ENCODE assay signal across 9 cellular contexts in the genomic region with DNA sequence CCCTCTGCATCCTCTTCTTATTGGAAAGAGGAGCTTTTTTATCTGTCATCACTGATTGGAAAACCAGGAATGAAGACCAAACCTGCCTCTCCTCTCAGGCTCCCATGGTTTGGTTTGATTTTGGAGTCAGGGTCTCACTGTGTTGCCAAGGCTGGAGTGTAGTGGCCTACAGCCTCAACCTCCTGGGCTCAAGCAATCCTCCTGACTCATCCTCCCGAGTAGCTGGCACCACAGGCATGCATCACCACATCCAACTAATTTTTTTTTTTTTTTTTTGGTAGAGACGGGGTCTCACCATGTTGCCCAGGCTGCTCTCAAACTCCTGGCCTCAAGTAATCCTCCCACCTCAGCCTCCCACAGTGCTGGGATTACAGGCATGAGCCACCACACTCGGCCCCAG. TPM values are rescaled to one million over a fixed set of nuclear protein-coding genes. Genes with fewer than 3 reads are reported as not detected.
A peak's percentile ranks its signal among the peaks of the same experiment; 100 is the strongest.
DNase-seq lines count a peak whose midpoint lies in the region; ATAC-seq and TF ChIP-seq lines count a peak whose summit lies in the region.
"Not testable (repeated sequence)": the region's sequence is repeated elsewhere in the genome, so short reads cannot be mapped to it uniquely, and the experiment has no call there.
"Had no signal": no experiment of that assay in that cellular context is flagged by ENCODE, and none has a peak within 500 bp of the region (broad histone marks: within the 10 kb centered on the region; RNA-seq: fewer than 3 reads in every experiment).

No MANE protein-coding gene starts in this region.

- not testable (repeated sequence) for H4K5ac ChIP-seq in mesendoderm (ENCODE audit: low read length)

- not testable (repeated sequence) for H3K36me3 ChIP-seq in BLaER1 treated with 17β-estradiol and CSF1 and Interleukin-3, amounts not matched to agents 10 nM and 100 nM; mesendoderm (ENCODE audit: control insufficient read depth, insufficient read depth, low read length)

- H2AK5ac ChIP-seq in mesendoderm (ENCODE audit: low read length), result not testable (repeated sequence)

- peaks cover 18% of the 10 kb centered on the region for H3K27me3 Mint-ChIP-seq in WTC11 (ENCODE audit: low read depth)

- no CpG with 5 or more reads among the region's 3 CpGs for WGBS in mesendoderm (ENCODE audit: extremely low coverage, insufficient coverage, low lambda C conversion rate)

- H3K4me3 ChIP-seq in BLaER1 treated with 17β-estradiol and CSF1 and Interleukin-3, amounts not matched to agents 10 nM and 100 nM; fibroblast of mammary gland (ENCODE audit: control insufficient read depth, low read depth, low read length); mesendoderm (ENCODE audit: low read length): not testable (repeated sequence)

- H2BK5ac ChIP-seq in mesendoderm (ENCODE audit: low read length), result peak overlapping the region; percentile 3

- H3K23ac ChIP-seq in mesendoderm (ENCODE audit: low read length), result not testable (repeated sequence)

- not testable (repeated sequence) for H2BK15ac ChIP-seq in mesendoderm (replicated peaks; ENCODE audit: low read depth)

- peak; percentile 21 for DNase-seq in HCEC 1CT
- DNase-seq in M059J (ENCODE audit: low read depth), result peak; percentile 29
- DNase-seq in WTC11 (ENCODE audit: low spot score); mesendoderm: not testable (repeated sequence)
- DNase-seq in fibroblast of mammary gland (ENCODE audit: low read depth), result peak; percentile 56

- CTCF ChIA-PET in WTC11 (lab: Charles Lee), result interaction anchor here (0.7 to 1.1 kb wide), 2 partner anchors 45 to 142 kb away, joined by 3 read pairs; no protein-coding TSS in a partner anchor

- not testable (repeated sequence) for H4K8ac ChIP-seq in mesendoderm (ENCODE audit: low read depth, low read length)

- H3K79me1 ChIP-seq in mesendoderm (ENCODE audit: low read length), result peaks cover 22% of the 10 kb centered on the region

- not testable (repeated sequence) for ATAC-seq in WTC11

- H3K79me2 ChIP-seq in mesendoderm (ENCODE audit: control insufficient read depth, insufficient read depth, low read length), result peaks cover 45% of the 10 kb centered on the region

- peaks cover 29% of the 10 kb centered on the region for H3K4me1 Mint-ChIP-seq in WTC11

- peaks cover 57 to 71% (median 63%) of the 10 kb centered on the region in 10 experiments for H3K4me1 ChIP-seq in BLaER1 treated with 17β-estradiol and CSF1 and Interleukin-3, amounts not matched to agents 10 nM and 100 nM
- peaks cover 27% of the 10 kb centered on the region for H3K4me1 ChIP-seq in mesendoderm (ENCODE audit: control insufficient read depth, low read depth, low read length)

- H4K20me1 ChIP-seq in BLaER1 treated with 17β-estradiol and CSF1 and Interleukin-3, amounts not matched to agents 10 nM and 100 nM, result not testable (repeated sequence)

- TF ChIP-seq CTCF in WTC11 (IDR thresholded peaks at IDR 0.05); fibroblast of mammary gland (conservative IDR thresholded peaks at IDR 0.05; ENCODE audit: control insufficient read depth, insufficient read depth, low read depth, low read length): not testable (repeated sequence)

- peak overlapping the region; percentile 10 for H3K18ac ChIP-seq in mesendoderm (ENCODE audit: low read length)

- H3K4me3 Mint-ChIP-seq in WTC11, result not testable (repeated sequence)

- H3K4me2 ChIP-seq in BLaER1 treated with 17β-estradiol and CSF1 and Interleukin-3, amounts not matched to agents 10 nM and 100 nM, result peak overlapping the region; percentile 25 to 94 (median 56); a peak in 20 of 22 replicates
- H3K4me2 ChIP-seq in mesendoderm (ENCODE audit: low read length), result not testable (repeated sequence)

- peaks cover 0 to 13% (median 0%) of the 10 kb centered on the region in 11 experiments; a peak in 2 of 22 replicates for H3K27me3 ChIP-seq in BLaER1 treated with 17β-estradiol and CSF1 and Interleukin-3, amounts not matched to agents 10 nM and 100 nM
- not testable (repeated sequence) for H3K27me3 ChIP-seq in mesendoderm (ENCODE audit: insufficient read depth, low read length, poor library complexity)

- H3K4ac ChIP-seq in mesendoderm (ENCODE audit: low read depth, low read length), result not testable (repeated sequence)

- not testable (repeated sequence) for H3K27ac ChIP-seq in BLaER1 treated with 17β-estradiol and CSF1 and Interleukin-3, amounts not matched to agents 10 nM and 100 nM
- peak overlapping the region; percentile 3 for H3K27ac ChIP-seq in mesendoderm (ENCODE audit: low read depth, low read length)

- H3K9me3 Mint-ChIP-seq in WTC11, result not testable (repeated sequence)

- H2BK120ac ChIP-seq in mesendoderm (ENCODE audit: low read depth, low read length), result not testable (repeated sequence)

- not testable (repeated sequence) for H3K56ac ChIP-seq in mesendoderm (ENCODE audit: low read length)

- not testable (repeated sequence) for H3K27ac Mint-ChIP-seq in WTC11

- not testable (repeated sequence) for H3K9me3 ChIP-seq in BLaER1 treated with 17β-estradiol and CSF1 and Interleukin-3, amounts not matched to agents 10 nM and 100 nM (replicated peaks in 1 of 11)

- POLR2A ChIA-PET in WTC11 (lab: Charles Lee), result interaction anchor here (0.6 kb wide), 2 partner anchors 11 to 130 kb away, joined by 3 to 5 read pairs; no protein-coding TSS in a partner anchor

- H3K36me3 Mint-ChIP-seq in WTC11, result not testable (repeated sequence)

- not testable (repeated sequence) for H3K9ac ChIP-seq in BLaER1 treated with 17β-estradiol and CSF1 and Interleukin-3, amounts not matched to agents 10 nM and 100 nM; mesendoderm (ENCODE audit: low read length)

TF ChIP-seq in WTC11, 78 proteins besides CTCF, POLR2A, EP300 and RAD21:
- 0 out of 2 replicates have a peak, but pooled peaks have one; percentile 37 for TF ChIP-seq ZNF121 (CRISPR knock-in tag; IDR thresholded peaks at IDR 0.05)

RNA-seq across cellular contexts. Expression of a gene that starts 40.8 kb away (rescaled TPM):
- total RNA-seq in M059J (2014; rRNA removed; shearing (Covaris generic)), result 0.94 and 2.9 TPM in 2 replicates
- 15.2 to 19.8 TPM (median 15.9 TPM) in 3 replicates for total RNA-seq in WTC11 (2021)
- polyA plus RNA-seq in mesendoderm (2013, experiment 1 of 2), result 24.3 TPM
- polyA plus RNA-seq in mesendoderm (2013, experiment 2 of 2), result 22.3 TPM
- total RNA-seq: CD8-positive, alpha-beta memory T cell had no signal
- polyA plus RNA-seq: CD4-positive, CD25-positive, alpha-beta regulatory T cell; IgD-negative memory B cell had no signal
